Comparison of ENCODE assay signal across 19 cellular contexts in the genomic region with DNA sequence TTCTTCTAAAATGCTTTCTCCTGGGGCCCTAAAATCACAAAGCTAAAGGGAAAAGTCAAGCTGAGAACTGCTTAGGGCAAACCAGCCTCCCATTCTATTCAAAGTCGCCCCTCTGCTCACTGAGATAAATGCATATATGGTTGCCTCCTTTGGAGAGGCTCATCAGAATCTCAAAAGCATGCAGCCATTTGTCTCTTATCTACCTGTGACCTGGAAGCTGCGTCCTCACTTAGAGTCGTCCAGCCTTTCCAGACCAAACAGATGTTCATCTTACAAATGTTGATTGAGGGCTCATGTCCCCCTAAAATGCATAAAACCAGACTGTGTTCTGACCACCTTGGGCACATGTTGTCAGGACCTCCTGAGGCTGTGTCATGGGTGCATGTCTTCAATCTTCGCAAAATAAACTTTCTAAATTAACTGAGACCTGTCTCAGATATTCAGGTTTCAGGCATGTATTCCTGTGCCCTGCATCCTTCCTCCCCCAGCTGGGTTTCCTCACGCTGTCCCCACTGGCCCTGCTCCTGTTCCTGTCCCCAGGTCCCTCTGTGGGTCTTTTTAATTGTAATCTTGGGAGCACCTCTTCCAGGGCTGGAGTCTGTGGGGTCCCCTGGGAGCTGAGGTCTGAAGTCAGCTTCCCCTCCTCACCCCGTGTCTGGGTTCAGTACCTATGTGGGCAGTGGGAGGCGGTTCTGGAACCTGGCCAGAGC. TPM values are rescaled to one million over a fixed set of nuclear protein-coding genes. Genes with fewer than 3 reads are reported as not detected.
"Had no signal": no experiment of that assay in that cellular context is flagged by ENCODE, and none has a peak within 500 bp of the region (broad histone marks: within the 10 kb centered on the region; RNA-seq: fewer than 3 reads in every experiment).

A gene with protein sequence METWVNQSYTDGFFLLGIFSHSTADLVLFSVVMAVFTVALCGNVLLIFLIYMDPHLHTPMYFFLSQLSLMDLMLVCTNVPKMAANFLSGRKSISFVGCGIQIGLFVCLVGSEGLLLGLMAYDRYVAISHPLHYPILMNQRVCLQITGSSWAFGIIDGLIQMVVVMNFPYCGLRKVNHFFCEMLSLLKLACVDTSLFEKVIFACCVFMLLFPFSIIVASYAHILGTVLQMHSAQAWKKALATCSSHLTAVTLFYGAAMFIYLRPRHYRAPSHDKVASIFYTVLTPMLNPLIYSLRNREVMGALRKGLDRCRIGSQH (plus strand): TSS at position 660 of the 710 bp plus-strand sequence. CDS start 7,357 bp downstream, outside the sequence.

RNA-seq across cellular contexts. Expression of the gene that starts here (rescaled TPM):
- total RNA-seq: chondrocyte, colonic mucosa, dermis microvascular lymphatic vessel endothelial cell, endodermal cell, esophagus mucosa, esophagus squamous epithelium, gastrocnemius medialis, glomerular endothelial cell, heart right ventricle, kidney epithelial cell, left cardiac atrium, left lung, left ventricle myocardium superior, lower leg skin, lower lobe of right lung, lung microvascular endothelial cell, mononuclear cell, mucosa of gallbladder had no signal
- polyA plus RNA-seq: heart right ventricle, keratinocyte had no signal
